25 cellular contexts compared by ENCODE assay signal in genomic region chrX:40209951-40210617, GRCh38.
A peak's percentile ranks its signal among the peaks of the same experiment; 100 is the strongest.
DNase-seq lines count a peak whose midpoint lies in the region; ATAC-seq, FAIRE-seq and TF ChIP-seq lines count a peak whose summit lies in the region.
"Had no signal": no experiment of that assay in that cellular context is flagged by ENCODE, and none has a peak within 500 bp of the region (broad histone marks: within the 10 kb centered on the region; RNA-seq: fewer than 3 reads in every experiment).

No MANE protein-coding gene starts in this region.

- H3K4me3 ChIP-seq in bronchial epithelial cell (ENCODE audit: low read depth, low read length) (no peak overlapping the region), osteoblast (ENCODE audit: insufficient read depth, low read length) (no peak overlapping the region), right atrium auricular region (no peak overlapping the region)
- H3K4me3 ChIP-seq: left ventricle myocardium inferior, skin epidermis had no signal

- ATAC-seq in activated naive CD8-positive, alpha-beta T cell treated with anti-CD3 and anti-CD28 coated beads, Interleukin-2, amount 50 U/mL, for 24 hours = no peak
- ATAC-seq in CD4-positive, alpha-beta T cell (ENCODE audit: poor library complexity) = no peak
- ATAC-seq: HCT116 had no signal

- no peak overlapping the region for H3K4me3 Mint-ChIP-seq in activated naive CD8-positive, alpha-beta T cell treated with anti-CD3 and anti-CD28 coated beads, Interleukin-2, amount 50 U/mL, for 24 hours
- H3K4me3 Mint-ChIP-seq in CD4-positive, alpha-beta T cell = no peak overlapping the region
- H3K4me3 Mint-ChIP-seq: activated CD4-positive, alpha-beta T cell treated with anti-CD3 and anti-CD28 coated beads, Interleukin-2, amount 10 ng/mL, durations not matched to agents 7 days and 5 days; activated naive CD8-positive, alpha-beta T cell treated with anti-CD3 and anti-CD28 coated beads, Interleukin-2, amount 10 ng/mL, durations not matched to agents 7 days and 5 days; nephron; stimulated activated naive CD8-positive, alpha-beta T cell treated with anti-CD3 and anti-CD28 coated beads, Interleukin-15, Interleukin-2, amounts not matched to agents 100 ng/mL and 50 ng/mL, for 24 hours had no signal

- H2AFZ ChIP-seq in osteoblast (ENCODE audit: low read length) = no peak overlapping the region

- H3K36me3 Mint-ChIP-seq in activated naive CD8-positive, alpha-beta T cell treated with anti-CD3 and anti-CD28 coated beads, Interleukin-2, amount 50 U/mL, for 24 hours (ENCODE audit: low read depth) = no peaks in the 10 kb centered on the region
- no peaks in the 10 kb centered on the region for H3K36me3 Mint-ChIP-seq in CD4-positive, alpha-beta T cell (ENCODE audit: low read depth)
- H3K36me3 Mint-ChIP-seq: activated naive CD8-positive, alpha-beta T cell treated with anti-CD3 and anti-CD28 coated beads, Interleukin-2, amount 10 ng/mL, durations not matched to agents 7 days and 5 days had no signal

- no peaks in the 10 kb centered on the region for H3K36me3 ChIP-seq in bronchial epithelial cell (ENCODE audit: control insufficient read depth, insufficient read depth, low read length)
- H3K36me3 ChIP-seq in osteoblast (ENCODE audit: insufficient read depth, low read length) = no peaks in the 10 kb centered on the region
- H3K36me3 ChIP-seq in right atrium auricular region = no peaks in the 10 kb centered on the region
- H3K36me3 ChIP-seq: left ventricle myocardium inferior had no signal

- no peak overlapping the region for H3K27ac Mint-ChIP-seq in activated naive CD8-positive, alpha-beta T cell treated with anti-CD3 and anti-CD28 coated beads, Interleukin-2, amount 50 U/mL, for 24 hours
- no peak overlapping the region for H3K27ac Mint-ChIP-seq in CD4-positive, alpha-beta T cell
- H3K27ac Mint-ChIP-seq: activated CD4-positive, alpha-beta T cell treated with anti-CD3 and anti-CD28 coated beads, Interleukin-2, amount 10 ng/mL, durations not matched to agents 7 days and 5 days; activated naive CD8-positive, alpha-beta T cell treated with anti-CD3 and anti-CD28 coated beads, Interleukin-2, amount 10 ng/mL, durations not matched to agents 7 days and 5 days; activated T-helper 2 cell treated with anti-CD3 and anti-CD28 coated beads, Interferon-gamma antibody, Interleukin-2, Interleukin-4, amounts not matched to agents 10 μg/mL and 5 μg/mL and 100 μg/mL, durations not matched to agents 14 hours and 24 hours and 36 hours; nephron; stimulated activated naive CD8-positive, alpha-beta T cell treated with anti-CD3 and anti-CD28 coated beads, Interleukin-15, Interleukin-2, amounts not matched to agents 100 ng/mL and 50 ng/mL, for 24 hours had no signal

- no peaks in the 10 kb centered on the region for H3K27me3 Mint-ChIP-seq in activated naive CD8-positive, alpha-beta T cell treated with anti-CD3 and anti-CD28 coated beads, Interleukin-2, amount 50 U/mL, for 24 hours
- H3K27me3 Mint-ChIP-seq in CD4-positive, alpha-beta T cell = no peaks in the 10 kb centered on the region
- H3K27me3 Mint-ChIP-seq: activated CD4-positive, alpha-beta T cell treated with anti-CD3 and anti-CD28 coated beads, Interleukin-2, amount 10 ng/mL, durations not matched to agents 7 days and 5 days; stimulated activated naive CD8-positive, alpha-beta T cell treated with anti-CD3 and anti-CD28 coated beads, Interleukin-15, Interleukin-2, amounts not matched to agents 100 ng/mL and 50 ng/mL, for 24 hours had no signal

- no peak for FAIRE-seq in bronchial epithelial cell (lab: Jason Lieb, UNC)

- no peaks in the 10 kb centered on the region for H3K9me3 ChIP-seq in osteoblast (ENCODE audit: low read depth, low read length)
- H3K9me3 ChIP-seq in right atrium auricular region = peaks cover 0 to 6% of the 10 kb centered on the region in 2 donors
- no peaks in the 10 kb centered on the region for H3K9me3 ChIP-seq in CD4-positive, alpha-beta T cell (ENCODE audit: control insufficient read depth, low read length)
- H3K9me3 ChIP-seq: left ventricle myocardium inferior had no signal

- H3K4me1 ChIP-seq in osteoblast (ENCODE audit: insufficient read depth, low read length) (no peaks in the 10 kb centered on the region), right atrium auricular region (no peaks in the 10 kb centered on the region)
- H3K4me1 ChIP-seq: left ventricle myocardium inferior had no signal

- H3K9me3 Mint-ChIP-seq in activated naive CD8-positive, alpha-beta T cell treated with anti-CD3 and anti-CD28 coated beads, Interleukin-2, amount 50 U/mL, for 24 hours = no peaks in the 10 kb centered on the region
- peaks cover 3% of the 10 kb centered on the region for H3K9me3 Mint-ChIP-seq in CD4-positive, alpha-beta T cell
- H3K9me3 Mint-ChIP-seq: activated CD4-positive, alpha-beta T cell treated with anti-CD3 and anti-CD28 coated beads, Interleukin-2, amount 10 ng/mL, durations not matched to agents 7 days and 5 days; activated T-helper 2 cell treated with anti-CD3 and anti-CD28 coated beads, Interferon-gamma antibody, Interleukin-2, Interleukin-4, amounts not matched to agents 10 μg/mL and 5 μg/mL and 100 μg/mL, durations not matched to agents 14 hours and 24 hours and 36 hours; stimulated activated naive CD8-positive, alpha-beta T cell treated with anti-CD3 and anti-CD28 coated beads, Interleukin-15, Interleukin-2, amounts not matched to agents 100 ng/mL and 50 ng/mL, for 24 hours had no signal

- H4K20me1 ChIP-seq in osteoblast (ENCODE audit: insufficient read depth, low read length) = no peaks in the 10 kb centered on the region

- TF ChIP-seq CTCF in bronchial epithelial cell (IDR thresholded peaks at IDR 0.05; ENCODE audit: insufficient read depth, low read length, severe bottlenecking) (no peak), osteoblast (IDR thresholded peaks at IDR 0.05; ENCODE audit: extremely low read depth, low read depth, low read length) (no peak), right atrium auricular region (IDR thresholded peaks at IDR 0.05) (no peak)
- TF ChIP-seq CTCF in CD4-positive, alpha-beta T cell (IDR thresholded peaks at IDR 0.05) = no peak

- intact Hi-C loops in CD4-positive, alpha-beta T cell (cut with DNase I, micrococcal nuclease) = no loop called here

- peak; percentile 2 for DNase-seq in EL
- peak; percentile 23 for DNase-seq in NCI-H69 (lab: John Stamatoyannopoulos, UW)
- peak; percentile 63 for DNase-seq in bronchial epithelial cell (ENCODE audit: low read depth)
- peak; percentile 95 for DNase-seq in osteoblast (ENCODE audit: insufficient read length, low spot score, missing footprints)
- DNase-seq in activated naive CD8-positive, alpha-beta T cell treated with anti-CD3 and anti-CD28 coated beads, Interleukin-2, amount 50 U/mL, for 24 hours = no peak
- DNase-seq in right atrium auricular region (ENCODE audit: low spot score) = no peak
- DNase-seq in CD4-positive, alpha-beta T cell = no peak
- DNase-seq in superior temporal gyrus (ENCODE audit: extremely low spot score) = no peak
- DNase-seq: activated CD4-positive, alpha-beta T cell treated with anti-CD3 and anti-CD28 coated beads, Interleukin-2, amount 10 ng/mL, durations not matched to agents 7 days and 5 days; activated naive CD8-positive, alpha-beta T cell treated with anti-CD3 and anti-CD28 coated beads, Interleukin-2, amount 10 ng/mL, durations not matched to agents 7 days and 5 days; DMS79; left ventricle myocardium inferior; NCI-H1436 treated with DMSO at 0.1 percent for 48 hours; NCI-H526; posterior cingulate gyrus; SHP77 treated with DMSO at 0.1 percent for 48 hours; stimulated activated CD4-positive, alpha-beta T cell treated with anti-CD3 and anti-CD28 coated beads, Interleukin-4, amount 100 ng/mL, for 1 hour; T-helper 1 cell; trophoblast cell had no signal

- H3K27ac ChIP-seq in osteoblast (ENCODE audit: low read depth, low read length) = no peak overlapping the region
- no peak overlapping the region for H3K27ac ChIP-seq in right atrium auricular region
- H3K27ac ChIP-seq in CD4-positive, alpha-beta T cell (ENCODE audit: low read depth, low read length) = no peak overlapping the region
- H3K27ac ChIP-seq: left ventricle myocardium inferior, skin epidermis, VCaP had no signal

- H3K79me2 ChIP-seq in osteoblast (ENCODE audit: insufficient read depth, low read length) = no peaks in the 10 kb centered on the region

- POLR2A ChIA-PET in CD4-positive, alpha-beta T cell (lab: Charles Lee) = no interaction called here

- no peaks in the 10 kb centered on the region for H3K27me3 ChIP-seq in bronchial epithelial cell (ENCODE audit: control insufficient read depth, insufficient read depth, low read length)
- no peaks in the 10 kb centered on the region for H3K27me3 ChIP-seq in osteoblast (ENCODE audit: insufficient read depth, low read length)
- H3K27me3 ChIP-seq in right atrium auricular region = no peaks in the 10 kb centered on the region
- no peaks in the 10 kb centered on the region for H3K27me3 ChIP-seq in CD4-positive, alpha-beta T cell (ENCODE audit: control insufficient read depth, insufficient read depth, low read length)

- H3K4me1 Mint-ChIP-seq in activated naive CD8-positive, alpha-beta T cell treated with anti-CD3 and anti-CD28 coated beads, Interleukin-2, amount 50 U/mL, for 24 hours = peaks cover 12% of the 10 kb centered on the region
- H3K4me1 Mint-ChIP-seq in CD4-positive, alpha-beta T cell (ENCODE audit: low read depth) = no peaks in the 10 kb centered on the region
- H3K4me1 Mint-ChIP-seq: nephron had no signal

- CTCF ChIA-PET in CD4-positive, alpha-beta T cell (lab: Charles Lee) = no interaction called here

- H3K4me2 ChIP-seq in osteoblast (ENCODE audit: insufficient read depth, low read length) = no peak overlapping the region

Comparison
In these comparisons a context has a peak if more than half of its experiments do, and no peak if none do; other contexts are left out.
1. DNase-seq: peak in EL (single experiment), NCI-H69 (single experiment), bronchial epithelial cell (single experiment) and osteoblast (single experiment); none in activated naive CD8-positive, alpha-beta T cell treated with anti-CD3 and anti-CD28 coated beads, Interleukin-2, amount 50 U/mL, for 24 hours (single experiment), right atrium auricular region (single experiment), CD4-positive, alpha-beta T cell (0 of 10) and superior temporal gyrus (single experiment).